11 cellular contexts compared by ENCODE assay signal in the genomic region with DNA sequence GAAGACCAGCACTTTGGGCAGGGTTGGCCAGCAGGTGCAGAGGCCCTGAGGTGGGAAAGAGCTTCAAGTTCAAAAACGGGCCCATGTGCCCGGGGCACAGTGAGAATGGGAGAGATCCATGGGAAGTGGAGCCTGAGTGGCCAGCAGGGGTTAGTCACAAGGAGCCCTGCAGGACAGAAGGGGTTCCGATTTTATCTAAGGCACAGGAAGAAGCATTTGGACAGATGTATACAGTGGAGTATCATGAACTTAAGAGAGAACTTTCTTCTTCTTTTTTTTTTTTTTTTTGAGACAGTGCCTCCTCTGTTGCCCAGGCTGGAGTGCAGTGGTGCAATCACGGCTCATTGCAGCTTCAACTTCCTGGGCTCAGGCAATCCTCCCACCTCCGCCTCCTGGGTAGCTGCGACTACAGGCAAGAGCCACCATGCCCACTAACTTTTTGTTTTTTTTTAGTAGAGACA. TPM values are rescaled to one million over a fixed set of nuclear protein-coding genes. Genes with fewer than 3 reads are reported as not detected.
DNase-seq lines count a peak whose midpoint lies in the region; ATAC-seq and TF ChIP-seq lines count a peak whose summit lies in the region.
"Had no signal": no experiment of that assay in that cellular context is flagged by ENCODE, and none has a peak within 500 bp of the region (broad histone marks: within the 10 kb centered on the region; RNA-seq: fewer than 3 reads in every experiment).

No MANE protein-coding gene starts in this region.

- no peaks in the 10 kb centered on the region for H3K27me3 ChIP-seq in heart left ventricle

- no peak overlapping the region for H3K4me3 Mint-ChIP-seq in activated CD8-positive, alpha-beta memory T cell treated with anti-CD3 and anti-CD28 coated beads, Interleukin-2, amount 10 ng/mL, durations not matched to agents 7 days and 5 days
- no peak overlapping the region for H3K4me3 Mint-ChIP-seq in activated CD8-positive, alpha-beta T cell treated with anti-CD3 and anti-CD28 coated beads for 36 hours

- peak overlapping the region; percentile 7 for H3K27ac Mint-ChIP-seq in activated CD8-positive, alpha-beta memory T cell treated with anti-CD3 and anti-CD28 coated beads, Interleukin-2, amount 10 ng/mL, durations not matched to agents 7 days and 5 days
- peak overlapping the region; percentile 88 for H3K27ac Mint-ChIP-seq in activated CD8-positive, alpha-beta T cell treated with anti-CD3 and anti-CD28 coated beads for 36 hours

- no peak overlapping the region for H3K4me3 ChIP-seq in heart left ventricle
- H3K4me3 ChIP-seq: A549, thoracic aorta had no signal

- peaks cover 0 to 28% (median 0%) of the 10 kb centered on the region in 12 donors for H3K4me1 ChIP-seq in heart left ventricle

- peaks cover 73% of the 10 kb centered on the region for H3K4me1 Mint-ChIP-seq in activated CD8-positive, alpha-beta memory T cell treated with anti-CD3 and anti-CD28 coated beads, Interleukin-2, amount 10 ng/mL, durations not matched to agents 7 days and 5 days
- H3K4me1 Mint-ChIP-seq in activated CD8-positive, alpha-beta T cell treated with anti-CD3 and anti-CD28 coated beads for 36 hours (ENCODE audit: low read depth) = peaks cover 71% of the 10 kb centered on the region

- H3K36me3 Mint-ChIP-seq in activated CD8-positive, alpha-beta memory T cell treated with anti-CD3 and anti-CD28 coated beads, Interleukin-2, amount 10 ng/mL, durations not matched to agents 7 days and 5 days = peaks cover 79% of the 10 kb centered on the region
- H3K36me3 Mint-ChIP-seq in activated CD8-positive, alpha-beta T cell treated with anti-CD3 and anti-CD28 coated beads for 36 hours (ENCODE audit: low read depth) = peaks cover 81% of the 10 kb centered on the region

- intact Hi-C loops in activated CD8-positive, alpha-beta T cell treated with anti-CD3 and anti-CD28 coated beads for 36 hours (cut with micrococcal nuclease) = no loop called here
- intact Hi-C loops in heart left ventricle (cut with DNase I) = loop anchor here in 2 of 10 donors (10.0 kb wide), 1 partner anchor 111 kb away; no protein-coding TSS in a partner anchor

- no peaks in the 10 kb centered on the region for H3K9me3 Mint-ChIP-seq in activated CD8-positive, alpha-beta memory T cell treated with anti-CD3 and anti-CD28 coated beads, Interleukin-2, amount 10 ng/mL, durations not matched to agents 7 days and 5 days (ENCODE audit: low read depth)
- no peaks in the 10 kb centered on the region for H3K9me3 Mint-ChIP-seq in activated CD8-positive, alpha-beta T cell treated with anti-CD3 and anti-CD28 coated beads for 36 hours

- TF ChIP-seq POLR2A in heart left ventricle (IDR thresholded peaks at IDR 0.05) = no peak

- H3K27me3 Mint-ChIP-seq in activated CD8-positive, alpha-beta memory T cell treated with anti-CD3 and anti-CD28 coated beads, Interleukin-2, amount 10 ng/mL, durations not matched to agents 7 days and 5 days = no peaks in the 10 kb centered on the region
- H3K27me3 Mint-ChIP-seq in activated CD8-positive, alpha-beta T cell treated with anti-CD3 and anti-CD28 coated beads for 36 hours = no peaks in the 10 kb centered on the region

- CTCF ChIA-PET in activated CD8-positive, alpha-beta memory T cell treated with anti-CD3 and anti-CD28 coated beads, Interleukin-2, amount 10 ng/mL, durations not matched to agents 7 days and 5 days (lab: Charles Lee) = interaction anchor here (0.9 to 3.6 kb wide), 6 partner anchors 8 to 110 kb away, joined by 3 to 10 read pairs (median 4); no protein-coding TSS in a partner anchor
- CTCF ChIA-PET in activated CD8-positive, alpha-beta T cell treated with anti-CD3 and anti-CD28 coated beads for 36 hours (lab: Charles Lee) = interaction anchor here (0.9 to 4.3 kb wide), 5 partner anchors 30 to 129 kb away, joined by 3 to 50 read pairs (median 11); no protein-coding TSS in a partner anchor

- H3K27ac ChIP-seq in heart left ventricle = peak overlapping the region in 1 of 12 donors; percentile 56
- H3K27ac ChIP-seq: A549, thoracic aorta had no signal

- H3K9me3 ChIP-seq in heart left ventricle = no peaks in the 10 kb centered on the region
- H3K9me3 ChIP-seq: A549, thoracic aorta had no signal

- no peak for DNase-seq in activated CD8-positive, alpha-beta memory T cell treated with anti-CD3 and anti-CD28 coated beads, Interleukin-2, amount 10 ng/mL, durations not matched to agents 7 days and 5 days
- DNase-seq in activated CD8-positive, alpha-beta memory T cell treated with anti-CD3 and anti-CD28 coated beads, Interleukin-2, amount 50 U/mL, for 4 hours = no peak
- peak; percentile 57 for DNase-seq in activated CD8-positive, alpha-beta T cell treated with anti-CD3 and anti-CD28 coated beads for 36 hours
- peak in 2 of 5 donors; percentile 56 to 73 for DNase-seq in heart left ventricle
- peak; percentile 15 for DNase-seq in stimulated activated naive CD4-positive, alpha-beta T cell treated with Interleukin-2 at 50 U/mL for 16 hours (lab: John Stamatoyannopoulos, UW)
- DNase-seq in DMS 273 treated with DMSO at 0.1 percent for 48 hours (lab: John Stamatoyannopoulos, UW) = no peak

- POLR2A ChIA-PET in activated CD8-positive, alpha-beta T cell treated with anti-CD3 and anti-CD28 coated beads for 36 hours (lab: Charles Lee) = interaction anchor here (1.0 to 1.3 kb wide), 4 partner anchors 9 to 114 kb away, joined by 3 to 6 read pairs (median 4); no protein-coding TSS in a partner anchor

- peak; percentile 27 for ATAC-seq in activated CD8-positive, alpha-beta memory T cell treated with anti-CD3 and anti-CD28 coated beads, Interleukin-2, amount 10 ng/mL, durations not matched to agents 7 days and 5 days
- peak; percentile 45 for ATAC-seq in activated CD8-positive, alpha-beta T cell treated with anti-CD3 and anti-CD28 coated beads for 36 hours
- ATAC-seq in heart left ventricle = peak in 3 of 4 donors; percentile 33 to 54 (median 43)
- ATAC-seq in HG03457 (IDR thresholded peaks at IDR 0.05; ENCODE audit: unreplicated experiment) = no peak
- no peak for ATAC-seq in GM21825 (IDR thresholded peaks at IDR 0.05; ENCODE audit: unreplicated experiment)
- ATAC-seq: SK-N-SH treated with all-trans-retinoic acid at 6 μM for 48 hours had no signal

- WGBS in heart left ventricle, 4 donors = 85 to 90% (median 88%) methylated on average over 6 of the region's 6 CpGs

- TF ChIP-seq CTCF in activated CD8-positive, alpha-beta T cell treated with anti-CD3 and anti-CD28 coated beads for 36 hours (IDR thresholded peaks at IDR 0.05) = no peak
- no peak for TF ChIP-seq CTCF in heart left ventricle (IDR thresholded peaks at IDR 0.05)

- peaks cover 0 to 99% (median 69%) of the 10 kb centered on the region in 9 donors for H3K36me3 ChIP-seq in heart left ventricle

RNA-seq across cellular contexts. Expression of gene WIPF1, which starts 24.0 kb away (rescaled TPM):
- total RNA-seq in activated CD8-positive, alpha-beta memory T cell treated with anti-CD3 and anti-CD28 coated beads, Interleukin-2, amount 10 ng/mL, durations not matched to agents 7 days and 5 days = 100 to 1,000 TPM; 465 to 588 TPM
- total RNA-seq in activated CD8-positive, alpha-beta T cell treated with anti-CD3 and anti-CD28 coated beads for 36 hours = 100 to 1,000 TPM; 361 to 365 TPM
- 10 to 100 TPM in 8 of 9 donors, 1 to 10 TPM in 1; 10.0 to 73.2 (median 14.1) TPM for total RNA-seq in heart left ventricle
- polyA plus RNA-seq in heart left ventricle = 10 to 100 TPM in 1 of 2 donors, 1 to 10 TPM in 1; 9.7 to 12.3 TPM

Comparison
In these comparisons a context has a peak if more than half of its experiments do, and no peak if none do; other contexts are left out.
1. ATAC-seq: peak in activated CD8-positive, alpha-beta memory T cell treated with anti-CD3 and anti-CD28 coated beads, Interleukin-2, amount 10 ng/mL, durations not matched to agents 7 days and 5 days (single experiment), activated CD8-positive, alpha-beta T cell treated with anti-CD3 and anti-CD28 coated beads for 36 hours (single experiment) and heart left ventricle (3 of 4); none in HG03457 (single experiment) and GM21825 (single experiment).
2. DNase-seq: peak in activated CD8-positive, alpha-beta T cell treated with anti-CD3 and anti-CD28 coated beads for 36 hours (single experiment) and stimulated activated naive CD4-positive, alpha-beta T cell treated with Interleukin-2 at 50 U/mL for 16 hours (single experiment); none in activated CD8-positive, alpha-beta memory T cell treated with anti-CD3 and anti-CD28 coated beads, Interleukin-2, amount 10 ng/mL, durations not matched to agents 7 days and 5 days (single experiment), activated CD8-positive, alpha-beta memory T cell treated with anti-CD3 and anti-CD28 coated beads, Interleukin-2, amount 50 U/mL, for 4 hours (single experiment) and DMS 273 treated with DMSO at 0.1 percent for 48 hours (single experiment).
3. RNA of gene WIPF1, which starts 24.0 kb away (total RNA-seq): 465 to 588 TPM in activated CD8-positive, alpha-beta memory T cell treated with anti-CD3 and anti-CD28 coated beads, Interleukin-2, amount 10 ng/mL, durations not matched to agents 7 days and 5 days and 361 to 365 TPM in activated CD8-positive, alpha-beta T cell treated with anti-CD3 and anti-CD28 coated beads for 36 hours; 10.0 to 73.2 TPM in heart left ventricle; every median in the first group is over 4 times any median in the second.